Comparison of ENCODE assay signal across 8 cellular contexts in genomic region chr3:169146866-169147245, GRCh38.
DNase-seq lines count a peak whose midpoint lies in the region; ATAC-seq, FAIRE-seq and TF ChIP-seq lines count a peak whose summit lies in the region.

No MANE protein-coding gene starts in this region.

- FAIRE-seq in small intestine (lab: Jason Lieb, UNC) = no peak

- peak overlapping the region; percentile 0 for H3K27ac Mint-ChIP-seq in T-helper 1 cell treated with Interleukin-12 subunit alpha and Interleukin-12 subunit beta and Interleukin-4 antibody, amounts not matched to agents 30 μg/mL and 1 μg/mL, for 36 hours
- H3K27ac Mint-ChIP-seq in WTC11 = peak overlapping the region; percentile 28

- no peak for DNase-seq in T-helper 1 cell
- DNase-seq in WTC11 (ENCODE audit: low spot score) = no peak
- no peak for DNase-seq in left ventricle myocardium superior
- peak; percentile 56 for DNase-seq in small intestine
- DNase-seq in mucosa of gallbladder (ENCODE audit: low spot score) = no peak

- peaks cover 17% of the 10 kb centered on the region for H3K4me1 Mint-ChIP-seq in T-helper 1 cell treated with Interleukin-12 subunit alpha and Interleukin-12 subunit beta and Interleukin-4 antibody, amounts not matched to agents 30 μg/mL and 1 μg/mL, for 36 hours (ENCODE audit: low read depth)
- peaks cover 50% of the 10 kb centered on the region for H3K4me1 Mint-ChIP-seq in WTC11

- peak overlapping the region; percentile 29 for H3K4me3 Mint-ChIP-seq in T-helper 1 cell treated with Interleukin-12 subunit alpha and Interleukin-12 subunit beta and Interleukin-4 antibody, amounts not matched to agents 30 μg/mL and 1 μg/mL, for 36 hours
- peak overlapping the region; percentile 84 for H3K4me3 Mint-ChIP-seq in WTC11

- no peak for TF ChIP-seq CTCF in WTC11 (IDR thresholded peaks at IDR 0.05)

- 1 to 4% (median 2%) methylated on average over 12 of the region's 12 CpGs for whole genome bisulfite sequencing in small intestine, 3 donors

- ATAC-seq in WTC11 (no peak), left ventricle myocardium superior (peak; percentile 14), HG03196 (IDR thresholded peaks at IDR 0.05; ENCODE audit: unreplicated experiment) (no peak), HG02981 (IDR thresholded peaks at IDR 0.05; ENCODE audit: unreplicated experiment) (no peak)

- peaks cover 0 to 10% of the 10 kb centered on the region in 2 donors for H3K27me3 ChIP-seq in small intestine (ENCODE audit: control insufficient read depth in 2 of 2, insufficient read depth in 2 of 2, low read length in 2 of 2)

- H3K4me3 ChIP-seq in small intestine (ENCODE audit: low read depth in 1 of 2, low read length in 2 of 2) = peak overlapping the region; percentile 54 to 62

- CTCF ChIA-PET in WTC11 (lab: Charles Lee) = interaction anchor here (0.9 to 5.3 kb wide), 10 partner anchors 8 to 597 kb away, joined by 3 to 142 read pairs (median 6); no protein-coding TSS in a partner anchor

- intact Hi-C loops in left ventricle myocardium superior (cut with micrococcal nuclease) = loop anchor here (5.0 kb wide), 1 partner anchor 520 kb away; no protein-coding TSS in a partner anchor

- POLR2A ChIA-PET in WTC11 (lab: Charles Lee) = interaction anchor here (0.9 kb wide), 1 partner anchor 519 kb away, joined by 3 read pairs; no protein-coding TSS in a partner anchor

- no peaks in the 10 kb centered on the region for H3K4me1 ChIP-seq in small intestine (ENCODE audit: control insufficient read depth in 2 of 2, insufficient read depth in 1 of 2, low read depth in 1 of 2, low read length in 1 of 2)

- H3K36me3 ChIP-seq in small intestine (ENCODE audit: control insufficient read depth in 2 of 2, insufficient read depth in 2 of 2, low read length in 2 of 2) = no peaks in the 10 kb centered on the region

- peak overlapping the region in 1 of 2 donors; percentile 43 for H3K27ac ChIP-seq in small intestine (ENCODE audit: low read depth in 1 of 2, low read length in 1 of 2)

- H3K27me3 Mint-ChIP-seq in T-helper 1 cell treated with Interleukin-12 subunit alpha and Interleukin-12 subunit beta and Interleukin-4 antibody, amounts not matched to agents 30 μg/mL and 1 μg/mL, for 36 hours (ENCODE audit: low read depth) = peaks cover 80% of the 10 kb centered on the region
- H3K27me3 Mint-ChIP-seq in WTC11 (ENCODE audit: low read depth) = peaks cover 68% of the 10 kb centered on the region

- no peaks in the 10 kb centered on the region for H3K9me3 ChIP-seq in small intestine (ENCODE audit: control insufficient read depth, low read depth)

- no peaks in the 10 kb centered on the region for H3K9me3 Mint-ChIP-seq in T-helper 1 cell treated with Interleukin-12 subunit alpha and Interleukin-12 subunit beta and Interleukin-4 antibody, amounts not matched to agents 30 μg/mL and 1 μg/mL, for 36 hours
- H3K9me3 Mint-ChIP-seq in WTC11 = no peaks in the 10 kb centered on the region

- H3K36me3 Mint-ChIP-seq in T-helper 1 cell treated with Interleukin-12 subunit alpha and Interleukin-12 subunit beta and Interleukin-4 antibody, amounts not matched to agents 30 μg/mL and 1 μg/mL, for 36 hours (ENCODE audit: low read depth) = no peaks in the 10 kb centered on the region
- H3K36me3 Mint-ChIP-seq in WTC11 = no peaks in the 10 kb centered on the region

TF ChIP-seq in WTC11, 78 proteins besides CTCF, POLR2A, EP300 and RAD21:
- TF ChIP-seq ZNF396 (CRISPR knock-in tag; IDR thresholded peaks at IDR 0.05; ENCODE audit: borderline replicate concordance) (no peak), OVOL2 (CRISPR knock-in tag; IDR thresholded peaks at IDR 0.05; ENCODE audit: borderline replicate concordance) (no peak), FOXP4 (CRISPR knock-in tag; IDR thresholded peaks at IDR 0.05) (no peak), RELA (CRISPR knock-in tag; IDR thresholded peaks at IDR 0.05; ENCODE audit: borderline replicate concordance) (no peak), ZNF138 (CRISPR knock-in tag; conservative IDR thresholded peaks at IDR 0.05) (no peak)
